ENCODE assay signal across 29 cellular contexts in genomic region chr21:28903448-28903847, GRCh38.
"Had no signal": no experiment of that assay in that cellular context is flagged by ENCODE, and none has a peak within 500 bp of the region (broad histone marks: within the 10 kb centered on the region; RNA-seq: fewer than 3 reads in every experiment).

No MANE protein-coding gene starts in this region.

- H3K27ac ChIP-seq: body of pancreas, brain microvascular endothelial cell, breast epithelium had no signal

- H3K36me3 ChIP-seq: brain microvascular endothelial cell, breast epithelium had no signal

- H3K27me3 ChIP-seq: body of pancreas, brain microvascular endothelial cell, breast epithelium had no signal

- FAIRE-seq: astrocyte, TTC549 had no signal

- DNase-seq: activated B cell treated with CpG ODN at 0.5 μM for 24 hours; activated CD4-positive, alpha-beta memory T cell treated with anti-CD3 and anti-CD28 coated beads, Interleukin-2, amount 10 ng/mL, durations not matched to agents 7 days and 5 days; activated CD4-positive, alpha-beta T cell treated with anti-CD3 and anti-CD28 coated beads for 48 hours; activated CD4-positive, alpha-beta T cell treated with anti-CD3 and anti-CD28 coated beads, Interleukin-2, amount 10 ng/mL, durations not matched to agents 7 days and 5 days; activated CD4-positive, alpha-beta T cell treated with anti-CD3 and anti-CD28 coated beads, Interleukin-2, amount 50 U/mL, for 48 hours; activated CD4-positive, CD25-positive, alpha-beta regulatory T cell treated with anti-CD3 and anti-CD28 coated beads, Interleukin-2, amount 50 U/mL, for 72 hours; activated CD8-positive, alpha-beta memory T cell treated with anti-CD3 and anti-CD28 coated beads for 24 hours; activated CD8-positive, alpha-beta memory T cell treated with anti-CD3 and anti-CD28 coated beads, Interleukin-2, amount 10 ng/mL, durations not matched to agents 7 days and 5 days; activated CD8-positive, alpha-beta memory T cell treated with anti-CD3 and anti-CD28 coated beads, Interleukin-2, amount 50 U/mL, for 48 hours; activated CD8-positive, alpha-beta T cell treated with anti-CD3 and anti-CD28 coated beads, Interleukin-2, amount 10 ng/mL, durations not matched to agents 7 days and 5 days; activated effector memory CD4-positive, alpha-beta T cell treated with Interleukin-2 at 50 U/mL for 16 hours; activated gamma-delta T cell; activated naive CD4-positive, alpha-beta T cell treated with anti-CD3 and anti-CD28 coated beads, Interleukin-2, amount 10 ng/mL, durations not matched to agents 7 days and 5 days; activated naive CD4-positive, alpha-beta T cell treated with Interleukin-2 at 50 U/mL for 16 hours; activated naive CD8-positive, alpha-beta T cell treated with anti-CD3 and anti-CD28 coated beads, Interleukin-2, amount 10 ng/mL, durations not matched to agents 7 days and 5 days; activated naive CD8-positive, alpha-beta T cell treated with anti-CD3 and anti-CD28 coated beads, Interleukin-2, amount 50 U/mL, for 24 hours; activated T-cell treated with anti-CD3 and anti-CD28 coated beads, Interleukin-2, amount 50 U/mL, for 24 hours; activated T-cell treated with anti-CD3 and anti-CD28 coated beads, Interleukin-2, amount 50 U/mL, for 48 hours; amygdala; anterior cingulate cortex; body of pancreas; brain microvascular endothelial cell; central memory CD4-positive, alpha-beta T cell; T-helper 1 cell; T-helper 2 cell; T-helper 9 cell had no signal

- H3K4me1 ChIP-seq: body of pancreas, breast epithelium had no signal

- H3K4me3 ChIP-seq: body of pancreas, breast epithelium had no signal

- ATAC-seq: activated CD8-positive, alpha-beta memory T cell treated with anti-CD3 and anti-CD28 coated beads, Interleukin-2, amount 10 ng/mL, durations not matched to agents 7 days and 5 days; activated CD8-positive, alpha-beta T cell treated with anti-CD3 and anti-CD28 coated beads, Interleukin-2, amount 10 ng/mL, durations not matched to agents 7 days and 5 days; activated naive CD8-positive, alpha-beta T cell treated with anti-CD3 and anti-CD28 coated beads, Interleukin-2, amount 50 U/mL, for 24 hours; body of pancreas had no signal

- H3K9me3 ChIP-seq: body of pancreas, breast epithelium had no signal
